9 cellular contexts compared by ENCODE assay signal in the genomic region with DNA sequence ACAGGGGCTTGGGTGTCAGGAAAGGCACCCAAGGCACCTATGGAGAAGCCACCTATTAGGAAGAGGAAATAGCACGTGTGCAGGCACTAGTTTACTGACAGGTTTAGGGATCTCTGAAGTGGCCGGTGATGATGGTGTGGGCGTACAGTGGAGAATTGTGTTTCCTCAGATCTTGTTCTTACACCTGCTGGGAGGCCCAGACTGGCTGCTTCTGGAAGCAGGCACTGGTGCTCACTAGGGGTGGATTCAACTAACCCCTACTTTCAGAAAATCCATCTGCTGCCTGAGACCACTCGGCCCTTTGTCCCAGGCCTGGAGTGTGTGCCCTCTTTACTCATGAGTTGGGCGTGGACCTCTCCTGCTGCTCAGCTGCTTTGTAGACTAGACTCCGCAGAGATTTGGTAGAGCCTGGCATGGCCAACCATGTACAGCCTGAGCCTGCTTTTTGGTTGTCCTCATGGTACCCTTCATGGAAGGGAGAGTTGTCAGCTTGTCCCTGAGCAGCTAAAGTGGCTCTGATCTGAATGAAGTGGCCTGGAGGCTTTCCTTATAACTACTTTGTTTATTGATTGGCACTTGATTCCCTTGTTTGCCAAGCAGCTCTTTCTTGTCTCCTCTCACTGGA. TPM values are rescaled to one million over a fixed set of nuclear protein-coding genes. Genes with fewer than 3 reads are reported as not detected.
DNase-seq lines count a peak whose midpoint lies in the region; ATAC-seq, FAIRE-seq and TF ChIP-seq lines count a peak whose summit lies in the region.
"Had no signal": no experiment of that assay in that cellular context is flagged by ENCODE, and none has a peak within 500 bp of the region (broad histone marks: within the 10 kb centered on the region; RNA-seq: fewer than 3 reads in every experiment).

No MANE protein-coding gene starts in this region.

- BruUV-seq in K562 (replicated peaks; lab: Mats Ljungman, UMichigan): TSS peak; percentile 55

- H3K79me2 ChIP-seq in K562 (ENCODE audit: control insufficient read depth, insufficient read depth, low read length): peaks cover 40% of the 10 kb centered on the region

- peak; percentile 67 for FAIRE-seq in K562 (lab: Jason Lieb, UNC)
- FAIRE-seq: urothelium cell line had no signal

- no peak overlapping the region for H3K4ac ChIP-seq in mesenchymal stem cell (ENCODE audit: low read depth in 1 of 2, low read length in 2 of 2)

- TF ChIP-seq CTCF in left ventricle myocardium inferior (IDR thresholded peaks at IDR 0.05; ENCODE audit: borderline replicate concordance): no peak
- no peak for TF ChIP-seq CTCF in K562 (IDR thresholded peaks at IDR 0.05 in 2 of 3, conservative IDR thresholded peaks at IDR 0.05 in 1 of 3; ENCODE audit: insufficient read depth in 2 of 3, low read depth in 1 of 3, low read length in 3 of 3)
- TF ChIP-seq CTCF in uterus (IDR thresholded peaks at IDR 0.05): no peak
- no peak for TF ChIP-seq CTCF in GM13976 (IDR thresholded peaks at IDR 0.05; ENCODE audit: borderline replicate concordance, control extremely low read depth, extremely low read depth, insufficient read depth, missing control alignments)

- peaks cover 14% of the 10 kb centered on the region for H4K20me1 ChIP-seq in K562 (replicated peaks; ENCODE audit: control insufficient read depth, insufficient read depth, low read length)

- H3K27me3 ChIP-seq in left ventricle myocardium inferior (ENCODE audit: low read depth) (no peaks in the 10 kb centered on the region), K562 (ENCODE audit: control insufficient read depth in 2 of 2, insufficient read depth in 2 of 2, low read length in 2 of 2) (no peaks in the 10 kb centered on the region), mesenchymal stem cell (ENCODE audit: control insufficient read depth in 1 of 2, insufficient read depth in 1 of 2, low read length in 2 of 2) (no peaks in the 10 kb centered on the region), uterus (no peaks in the 10 kb centered on the region)

- intact Hi-C loops in left ventricle myocardium inferior (cut with micrococcal nuclease): no loop called here
- intact Hi-C loops in left ventricle myocardium superior (cut with micrococcal nuclease): no loop called here
- intact Hi-C loops in K562 (cut with micrococcal nuclease): no loop called here
- intact Hi-C loops in uterus (cut with DNase I; ENCODE audit: low total_unique reads): no loop called here

- H4K8ac ChIP-seq in mesenchymal stem cell (ENCODE audit: low read length): no peak overlapping the region

- no peak overlapping the region for H2AK5ac ChIP-seq in mesenchymal stem cell (ENCODE audit: low read length, severe bottlenecking)

- no peak for DNase-seq in left ventricle myocardium inferior
- DNase-seq in left ventricle myocardium superior: no peak
- no peak for DNase-seq in K562 (ENCODE audit: extremely low read depth in 1 of 4, low spot score in 3 of 4)
- no peak for DNase-seq in mesenchymal stem cell
- no peak for DNase-seq in uterus
- no peak for DNase-seq in DMS79 (lab: John Stamatoyannopoulos, UW)
- no peak for DNase-seq in NCI-H2081 (lab: John Stamatoyannopoulos, UW)
- DNase-seq in GM13976 (ENCODE audit: low spot score): no peak

- CTCF ChIA-PET in K562 (lab: Yijun Ruan, JAX; ENCODE audit: low intra/inter-chr PET ratio): no interaction called here

- H2AFZ ChIP-seq in K562 (ENCODE audit: low read depth, low read length) (no peak overlapping the region), mesenchymal stem cell (ENCODE audit: low read depth, low read length) (no peak overlapping the region)

- H2BK15ac ChIP-seq in mesenchymal stem cell (ENCODE audit: low read depth, poor library complexity, severe bottlenecking): no peak overlapping the region

- no peaks in the 10 kb centered on the region for H3K9me1 ChIP-seq in K562 (ENCODE audit: control insufficient read depth, insufficient read depth, low read length)

- no peak overlapping the region for H2BK12ac ChIP-seq in mesenchymal stem cell (ENCODE audit: low read length in 2 of 2)

- H3K9ac ChIP-seq in K562 (ENCODE audit: insufficient read depth in 1 of 2, low read depth in 2 of 2, low read length in 2 of 2) (peak overlapping the region; percentile 87 to 99), mesenchymal stem cell (ENCODE audit: low read length) (peak overlapping the region; percentile 98)

- peak overlapping the region; percentile 89 for H3K4me2 ChIP-seq in K562 (ENCODE audit: insufficient read depth, low read length)
- H3K4me2 ChIP-seq in mesenchymal stem cell (ENCODE audit: low read length, poor library complexity, severe bottlenecking): peak overlapping the region; percentile 86

- peaks cover 43% of the 10 kb centered on the region for H3K4me1 ChIP-seq in left ventricle myocardium inferior
- peaks cover 21% of the 10 kb centered on the region in 2 experiments; a peak in 4 of 5 replicates for H3K4me1 ChIP-seq in K562 (replicated peaks in 1 of 2; ENCODE audit: control insufficient read depth in 2 of 2, insufficient read depth in 2 of 2, low read length in 2 of 2)
- H3K4me1 ChIP-seq in mesenchymal stem cell (ENCODE audit: control insufficient read depth, insufficient read depth, low read depth, low read length): peaks cover 15% of the 10 kb centered on the region
- H3K4me1 ChIP-seq in uterus: peaks cover 3 to 11% of the 10 kb centered on the region in 2 donors

- POLR2A ChIA-PET in K562 (lab: Yijun Ruan, JAX): interaction anchor here (0.6 to 2.6 kb wide), 7 partner anchors 8 to 150 kb away, joined by 3 to 15 read pairs (median 4); a partner anchor contains a TSS

- in situ Hi-C loops in K562 (cut with MboI): no loop called here
- in situ Hi-C loops in GM13976 (cut with MboI; ENCODE audit: low sequenced_read_pairs, unreplicated experiment): no loop called here

- no peak overlapping the region for H3K23ac ChIP-seq in mesenchymal stem cell (ENCODE audit: low read length in 2 of 2)

- H2BK120ac ChIP-seq in mesenchymal stem cell (ENCODE audit: low read depth, low read length): no peak overlapping the region

- TF ChIP-seq POLR2A in K562 (conservative IDR thresholded peaks at IDR 0.05) (no peak), uterus (IDR thresholded peaks at IDR 0.05) (no peak)

- peaks cover 63% of the 10 kb centered on the region for H3K36me3 ChIP-seq in left ventricle myocardium inferior
- peaks cover 80% of the 10 kb centered on the region; the same call in 2 of the 3 replicates for H3K36me3 ChIP-seq in K562 (ENCODE audit: control insufficient read depth, insufficient read depth, low read length)
- peaks cover 63 to 67% of the 10 kb centered on the region in 2 experiments for H3K36me3 ChIP-seq in mesenchymal stem cell (ENCODE audit: control insufficient read depth in 1 of 2, insufficient read depth in 2 of 2, low read depth in 1 of 2, low read length in 2 of 2)
- no peaks in the 10 kb centered on the region for H3K36me3 ChIP-seq in uterus

- TF ChIP-seq RAD21 in K562 (CRISPR knock-in tag; conservative IDR thresholded peaks at IDR 0.05 in 1 of 2, IDR thresholded peaks at IDR 0.05 in 1 of 2): no peak

- peak overlapping the region; percentile 98 for H3K4me3 ChIP-seq in left ventricle myocardium inferior
- H3K4me3 ChIP-seq in K562: peak overlapping the region; percentile 85
- H3K4me3 ChIP-seq in mesenchymal stem cell (ENCODE audit: insufficient read depth in 1 of 2, low read depth in 1 of 2, low read length in 2 of 2): peak overlapping the region; percentile 36 to 98
- peak overlapping the region; percentile 78 to 96 for H3K4me3 ChIP-seq in uterus

- H4K91ac ChIP-seq in mesenchymal stem cell (ENCODE audit: low read length): no peak overlapping the region

- H3K27ac ChIP-seq in left ventricle myocardium inferior (replicated peaks) (no peak overlapping the region), K562 (ENCODE audit: extremely low read depth, low read depth, low read length) (no peak overlapping the region; the same call in 2 of the 3 replicates), mesenchymal stem cell (ENCODE audit: low read length, poor library complexity, severe bottlenecking) (no peak overlapping the region), uterus (no peak overlapping the region)

- no peak for ATAC-seq in left ventricle myocardium superior
- no peak for ATAC-seq in K562

- no peak overlapping the region for H2BK5ac ChIP-seq in mesenchymal stem cell (ENCODE audit: low read depth, low read length, poor library complexity, severe bottlenecking)

- H3K79me1 ChIP-seq in mesenchymal stem cell (replicated peaks; ENCODE audit: low read length, poor library complexity, severe bottlenecking): peaks cover 41% of the 10 kb centered on the region

- H3K9me3 ChIP-seq in left ventricle myocardium inferior (replicated peaks) (no peaks in the 10 kb centered on the region), K562 (replicated peaks; ENCODE audit: control insufficient read depth, insufficient read depth, low read depth, low read length) (no peaks in the 10 kb centered on the region), mesenchymal stem cell (ENCODE audit: control insufficient read depth, low read length) (no peaks in the 10 kb centered on the region), uterus (no peaks in the 10 kb centered on the region)

- no peak for TF ChIP-seq EP300 in K562 (IDR thresholded peaks at IDR 0.05; ENCODE audit: low read length)

- H3K14ac ChIP-seq in mesenchymal stem cell (ENCODE audit: low read length in 2 of 2): no peak overlapping the region

- 45% methylated on average over 6 of the region's 6 CpGs for WGBS in K562 (ENCODE audit: insufficient coverage, low coverage, missing lambda C conversion rate)
- 84% methylated on average over 6 of the region's 6 CpGs for WGBS in mesenchymal stem cell

- no peak overlapping the region for H3K18ac ChIP-seq in mesenchymal stem cell (ENCODE audit: low read depth in 1 of 2, low read length in 2 of 2)

RNA-seq across cellular contexts. Expression of a gene that starts 1.4 kb away (rescaled TPM):
- total RNA-seq in left ventricle myocardium inferior: 33.2 TPM
- total RNA-seq in left ventricle myocardium superior: 31.8 TPM
- 174 and 524 TPM in 2 replicates for total RNA-seq in K562 (2011; cell fraction: chromatin; rRNA removed; ENCODE audit: low replicate concordance)
- 286 and 293 TPM in 2 replicates for total RNA-seq in K562 (2011; cell fraction: nucleolus; rRNA removed)
- total RNA-seq in K562 (2011; cell fraction: nucleoplasm; rRNA removed): 178 and 194 TPM in 2 replicates
- total RNA-seq in K562 (2014; rRNA removed): 84.6 and 102 TPM in 2 replicates
- 59.5 and 74.0 TPM in 2 replicates for total RNA-seq in K562 (2014; rRNA removed; fragmentation: Illumina TruSeq; extraction: Trizol)
- 68.9 and 71.2 TPM in 2 replicates for total RNA-seq in K562 (2015; rRNA removed; fragmentation: Illumina TruSeq; extraction: Trizol)
- total RNA-seq in K562 (2021): 111 and 131 TPM in 2 replicates
- 63.0 and 84.1 TPM in 2 replicates for polyA plus RNA-seq in K562 (2011; rRNA removed)
- 87.9 and 129 TPM in 2 replicates for polyA plus RNA-seq in K562 (2011; cell fraction: cytosol; rRNA removed)
- 408 and 453 TPM in 2 replicates for polyA plus RNA-seq in K562 (2011; cell fraction: nucleus; rRNA removed)
- polyA plus RNA-seq in K562 (2012): 75.2 and 111 TPM in 2 replicates
- polyA plus RNA-seq in K562 (2014; fragmentation: Illumina TruSeq; extraction: Trizol): 106 and 113 TPM in 2 replicates
- 1 to 10 TPM; 1.1 to 2.7 TPM for polyA plus RNA-seq in K562 (2014; fragmentation: Nextera tagmentation; extraction: Ambion mirVana)
- polyA plus RNA-seq in K562 (2014; rRNA removed): 72.2 and 91.1 TPM in 2 replicates
- 56.9 and 154 TPM in 2 replicates for polyA minus RNA-seq in K562 (2011; rRNA and poly(A)+ RNA removed)
- 115 and 124 TPM in 2 replicates for polyA minus RNA-seq in K562 (2011; cell fraction: cytosol; rRNA and poly(A)+ RNA removed)
- polyA minus RNA-seq in K562 (2011; cell fraction: nucleus; rRNA and poly(A)+ RNA removed): 72.2 and 91.3 TPM in 2 replicates
- polyA plus RNA-seq in mesenchymal stem cell (2013, experiment 1 of 2): 30.6 TPM
- 27.9 TPM for polyA plus RNA-seq in mesenchymal stem cell (2013, experiment 2 of 2)
- 10 to 100 TPM; 19.4 to 63.7 (median 50.7) TPM for total RNA-seq in uterus

RNA-seq across cellular contexts. Expression of a gene that starts 10.4 kb away (rescaled TPM):
- total RNA-seq in left ventricle myocardium inferior (0.49 TPM), left ventricle myocardium superior (not detected), K562 (2014; rRNA removed) (0.45 and 0.59 TPM in 2 replicates), K562 (2014; rRNA removed; fragmentation: Illumina TruSeq; extraction: Trizol) (not detected in 2 replicates), K562 (2015; rRNA removed; fragmentation: Illumina TruSeq; extraction: Trizol) (not detected in 2 replicates), K562 (2021) (0.47 and 0.86 TPM in 2 replicates), uterus (1 to 10 TPM in 1 of 4 donors, not detected in 3; 2.1 TPM)
- 0.60 TPM in 1 of 2 replicates, not detected in the other for total RNA-seq in K562 (2011; cell fraction: chromatin; rRNA removed; ENCODE audit: low replicate concordance)
- total RNA-seq in K562 (2011; cell fraction: nucleolus; rRNA removed): 0.83 and 1.6 TPM in 2 replicates
- 1.3 and 1.8 TPM in 2 replicates for total RNA-seq in K562 (2011; cell fraction: nucleoplasm; rRNA removed)
- polyA plus RNA-seq in K562 (2011; rRNA removed) (0.22 TPM in 1 of 2 replicates, not detected in the other), K562 (2014; fragmentation: Illumina TruSeq; extraction: Trizol) (0.47 TPM in 1 of 2 replicates, not detected in the other), K562 (2014; fragmentation: Nextera tagmentation; extraction: Ambion mirVana) (not detected), K562 (2014; rRNA removed) (0.43 and 0.64 TPM in 2 replicates)
- polyA plus RNA-seq in K562 (2011; cell fraction: cytosol; rRNA removed): 0.75 and 1.9 TPM in 2 replicates
- 3.1 and 4.8 TPM in 2 replicates for polyA plus RNA-seq in K562 (2011; cell fraction: nucleus; rRNA removed)
- 0.20 and 2.4 TPM in 2 replicates for polyA plus RNA-seq in K562 (2012)
- polyA minus RNA-seq in K562 (2011; rRNA and poly(A)+ RNA removed): not detected in 2 replicates
- polyA minus RNA-seq in K562 (2011; cell fraction: cytosol; rRNA and poly(A)+ RNA removed): not detected in 2 replicates
- polyA minus RNA-seq in K562 (2011; cell fraction: nucleus; rRNA and poly(A)+ RNA removed): not detected in 2 replicates
- 0.30 TPM for polyA plus RNA-seq in mesenchymal stem cell (2013, experiment 1 of 2)
- polyA plus RNA-seq in mesenchymal stem cell (2013, experiment 2 of 2): 0.37 TPM

RNA-seq across cellular contexts. Expression of a gene that starts 18.8 kb away (rescaled TPM):
- total RNA-seq in left ventricle myocardium inferior: 19.5 TPM
- 18.1 TPM for total RNA-seq in left ventricle myocardium superior
- 20.7 and 55.9 TPM in 2 replicates for total RNA-seq in K562 (2011; cell fraction: chromatin; rRNA removed; ENCODE audit: low replicate concordance)
- total RNA-seq in K562 (2011; cell fraction: nucleolus; rRNA removed): 27.2 and 30.7 TPM in 2 replicates
- total RNA-seq in K562 (2011; cell fraction: nucleoplasm; rRNA removed): 23.5 and 24.8 TPM in 2 replicates
- 6.7 and 6.9 TPM in 2 replicates for total RNA-seq in K562 (2014; rRNA removed)
- 3.7 and 4.6 TPM in 2 replicates for total RNA-seq in K562 (2014; rRNA removed; fragmentation: Illumina TruSeq; extraction: Trizol)
- total RNA-seq in K562 (2015; rRNA removed; fragmentation: Illumina TruSeq; extraction: Trizol): 7.7 and 9.4 TPM in 2 replicates
- total RNA-seq in K562 (2021): 17.1 and 20.9 TPM in 2 replicates
- polyA plus RNA-seq in K562 (2011; rRNA removed): 15.7 and 18.9 TPM in 2 replicates
- 24.6 and 37.2 TPM in 2 replicates for polyA plus RNA-seq in K562 (2011; cell fraction: cytosol; rRNA removed)
- polyA plus RNA-seq in K562 (2011; cell fraction: nucleus; rRNA removed): 21.2 and 32.6 TPM in 2 replicates
- polyA plus RNA-seq in K562 (2012): 15.2 and 29.4 TPM in 2 replicates
- 11.8 and 15.4 TPM in 2 replicates for polyA plus RNA-seq in K562 (2014; fragmentation: Illumina TruSeq; extraction: Trizol)
- polyA plus RNA-seq in K562 (2014; fragmentation: Nextera tagmentation; extraction: Ambion mirVana): 1 to 10 TPM in 1 of 2 experiments, under 1 TPM in 1; 0.96 to 1.0 TPM
- 10.7 and 12.1 TPM in 2 replicates for polyA plus RNA-seq in K562 (2014; rRNA removed)
- 13.8 and 19.3 TPM in 2 replicates for polyA minus RNA-seq in K562 (2011; rRNA and poly(A)+ RNA removed)
- polyA minus RNA-seq in K562 (2011; cell fraction: cytosol; rRNA and poly(A)+ RNA removed): 15.1 and 16.6 TPM in 2 replicates
- polyA minus RNA-seq in K562 (2011; cell fraction: nucleus; rRNA and poly(A)+ RNA removed): 11.6 and 11.7 TPM in 2 replicates
- 17.8 TPM for polyA plus RNA-seq in mesenchymal stem cell (2013, experiment 1 of 2)
- polyA plus RNA-seq in mesenchymal stem cell (2013, experiment 2 of 2): 21.8 TPM
- 10 to 100 TPM in 3 of 4 donors, 1 to 10 TPM in 1; 3.1 to 34.3 (median 24.5) TPM for total RNA-seq in uterus

RNA-seq across cellular contexts. Expression of a gene that starts 26.8 kb away (rescaled TPM):
- 20.2 TPM for total RNA-seq in left ventricle myocardium inferior
- 20.8 TPM for total RNA-seq in left ventricle myocardium superior
- 148 and 303 TPM in 2 replicates for total RNA-seq in K562 (2011; cell fraction: chromatin; rRNA removed; ENCODE audit: low replicate concordance)
- total RNA-seq in K562 (2011; cell fraction: nucleolus; rRNA removed): 234 and 236 TPM in 2 replicates
- 115 and 154 TPM in 2 replicates for total RNA-seq in K562 (2011; cell fraction: nucleoplasm; rRNA removed)
- total RNA-seq in K562 (2014; rRNA removed): 67.1 and 73.7 TPM in 2 replicates
- total RNA-seq in K562 (2014; rRNA removed; fragmentation: Illumina TruSeq; extraction: Trizol): 15.1 and 20.1 TPM in 2 replicates
- 37.7 and 39.7 TPM in 2 replicates for total RNA-seq in K562 (2015; rRNA removed; fragmentation: Illumina TruSeq; extraction: Trizol)
- 62.9 and 65.7 TPM in 2 replicates for total RNA-seq in K562 (2021)
- 44.1 and 57.0 TPM in 2 replicates for polyA plus RNA-seq in K562 (2011; rRNA removed)
- 50.3 and 77.4 TPM in 2 replicates for polyA plus RNA-seq in K562 (2011; cell fraction: cytosol; rRNA removed)
- polyA plus RNA-seq in K562 (2011; cell fraction: nucleus; rRNA removed): 431 and 574 TPM in 2 replicates
- 56.5 and 66.4 TPM in 2 replicates for polyA plus RNA-seq in K562 (2012)
- 55.2 and 57.7 TPM in 2 replicates for polyA plus RNA-seq in K562 (2014; fragmentation: Illumina TruSeq; extraction: Trizol)
- 1 to 10 TPM; 3.6 to 8.3 TPM for polyA plus RNA-seq in K562 (2014; fragmentation: Nextera tagmentation; extraction: Ambion mirVana)
- polyA plus RNA-seq in K562 (2014; rRNA removed): 89.1 and 94.2 TPM in 2 replicates
- polyA minus RNA-seq in K562 (2011; rRNA and poly(A)+ RNA removed): 22.1 and 23.9 TPM in 2 replicates
- polyA minus RNA-seq in K562 (2011; cell fraction: cytosol; rRNA and poly(A)+ RNA removed): 24.4 and 24.6 TPM in 2 replicates
- polyA minus RNA-seq in K562 (2011; cell fraction: nucleus; rRNA and poly(A)+ RNA removed): 66.0 and 75.9 TPM in 2 replicates
- 25.8 TPM for polyA plus RNA-seq in mesenchymal stem cell (2013, experiment 1 of 2)
- 23.6 TPM for polyA plus RNA-seq in mesenchymal stem cell (2013, experiment 2 of 2)
- 10 to 100 TPM; 29.4 to 70.2 (median 52.8) TPM for total RNA-seq in uterus

RNA-seq across cellular contexts. Expression of a gene that starts 27.5 kb away (rescaled TPM):
- total RNA-seq in left ventricle myocardium inferior (73.6 TPM), left ventricle myocardium superior (84.4 TPM), K562 (2014; rRNA removed) (118 and 124 TPM in 2 replicates), K562 (2014; rRNA removed; fragmentation: Illumina TruSeq; extraction: Trizol) (106 and 111 TPM in 2 replicates), K562 (2015; rRNA removed; fragmentation: Illumina TruSeq; extraction: Trizol) (129 and 147 TPM in 2 replicates), K562 (2021) (141 and 146 TPM in 2 replicates), uterus (10 to 100 TPM; 43.8 to 76.1 (median 65.4) TPM)
- 64.0 and 124 TPM in 2 replicates for total RNA-seq in K562 (2011; cell fraction: chromatin; rRNA removed; ENCODE audit: low replicate concordance)
- total RNA-seq in K562 (2011; cell fraction: nucleolus; rRNA removed): 96.3 and 98.1 TPM in 2 replicates
- 87.5 and 97.2 TPM in 2 replicates for total RNA-seq in K562 (2011; cell fraction: nucleoplasm; rRNA removed)
- polyA plus RNA-seq in K562 (2011; rRNA removed) (125 and 181 TPM in 2 replicates), K562 (2014; fragmentation: Illumina TruSeq; extraction: Trizol) (199 and 236 TPM in 2 replicates), K562 (2014; fragmentation: Nextera tagmentation; extraction: Ambion mirVana) (100 to 1,000 TPM; 244 to 246 TPM), K562 (2014; rRNA removed) (183 and 248 TPM in 2 replicates)
- 221 and 371 TPM in 2 replicates for polyA plus RNA-seq in K562 (2011; cell fraction: cytosol; rRNA removed)
- 195 and 197 TPM in 2 replicates for polyA plus RNA-seq in K562 (2011; cell fraction: nucleus; rRNA removed)
- 129 and 256 TPM in 2 replicates for polyA plus RNA-seq in K562 (2012)
- polyA minus RNA-seq in K562 (2011; rRNA and poly(A)+ RNA removed): 180 and 188 TPM in 2 replicates
- 133 and 184 TPM in 2 replicates for polyA minus RNA-seq in K562 (2011; cell fraction: cytosol; rRNA and poly(A)+ RNA removed)
- 39.2 and 62.3 TPM in 2 replicates for polyA minus RNA-seq in K562 (2011; cell fraction: nucleus; rRNA and poly(A)+ RNA removed)
- polyA plus RNA-seq in mesenchymal stem cell (2013, experiment 1 of 2): 230 TPM
- 226 TPM for polyA plus RNA-seq in mesenchymal stem cell (2013, experiment 2 of 2)
